Comparison of ENCODE assay signal across 33 cellular contexts in the genomic region with DNA sequence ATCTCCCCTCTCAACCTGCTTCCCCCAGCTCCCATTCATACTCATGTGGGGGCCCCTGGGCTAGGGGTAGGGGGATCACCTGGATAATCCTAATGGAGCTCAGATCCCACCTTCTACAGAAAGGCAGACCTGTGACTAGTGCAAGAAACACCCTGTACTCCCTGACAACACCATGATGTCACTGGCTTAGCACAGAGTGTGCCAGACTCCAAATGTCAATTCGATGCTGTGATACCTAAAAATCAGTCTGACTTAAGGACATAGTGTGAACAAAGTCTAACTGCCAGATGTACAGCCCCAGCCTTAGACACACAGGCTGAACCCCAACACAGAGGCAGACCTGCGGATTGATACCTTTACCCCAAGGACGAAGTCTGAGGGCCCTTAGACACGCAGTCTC. TPM values are rescaled to one million over a fixed set of nuclear protein-coding genes. Genes with fewer than 3 reads are reported as not detected.
"Had no signal": no experiment of that assay in that cellular context is flagged by ENCODE, and none has a peak within 500 bp of the region (broad histone marks: within the 10 kb centered on the region; RNA-seq: fewer than 3 reads in every experiment).

No MANE protein-coding gene starts in this region.

- H3K9me3 ChIP-seq: colonic mucosa, esophagus squamous epithelium, gastrocnemius medialis, left ventricle myocardium inferior, lower lobe of right lung, mucosa of descending colon had no signal

- H3K9me3 Mint-ChIP-seq: dendritic cell treated with granulocyte-macrophage colony-stimulating factor and Interleukin-4, amounts not matched to agents 40 ng/mL and 50 ng/mL, for 4 days; effector memory CD8-positive, alpha-beta T cell; endodermal cell; immature natural killer cell; mesothelial cell of epicardium had no signal

- H3K4me3 ChIP-seq: colonic mucosa, esophagus squamous epithelium, gastrocnemius medialis, hepatocyte, left ventricle myocardium inferior, lower lobe of right lung, mucosa of descending colon had no signal

- H3K27ac Mint-ChIP-seq: dendritic cell treated with granulocyte-macrophage colony-stimulating factor and Interleukin-4, amounts not matched to agents 40 ng/mL and 50 ng/mL, for 4 days; effector memory CD8-positive, alpha-beta T cell; endodermal cell; immature natural killer cell; mesothelial cell of epicardium had no signal

- ATAC-seq: effector memory CD8-positive, alpha-beta T cell; esophagus mucosa; left colon; left lobe of liver; lower lobe of right lung; mucosa of descending colon had no signal

- H3K4me3 Mint-ChIP-seq: dendritic cell treated with granulocyte-macrophage colony-stimulating factor and Interleukin-4, amounts not matched to agents 40 ng/mL and 50 ng/mL, for 4 days; effector memory CD8-positive, alpha-beta T cell; endodermal cell; immature natural killer cell; mesothelial cell of epicardium had no signal

- H3K36me3 ChIP-seq: colonic mucosa, esophagus squamous epithelium, gastrocnemius medialis, left ventricle myocardium inferior, lower lobe of right lung had no signal

- H3K79me2 ChIP-seq: hepatocyte had no signal

- H3K4me1 ChIP-seq: colonic mucosa, esophagus squamous epithelium, gastrocnemius medialis, left ventricle myocardium inferior, lower lobe of right lung had no signal

- H3K36me3 Mint-ChIP-seq: immature natural killer cell, mesothelial cell of epicardium had no signal

- H2AFZ ChIP-seq: hepatocyte had no signal

- H3K27me3 ChIP-seq: colonic mucosa, gastrocnemius medialis had no signal

- H3K4me2 ChIP-seq: hepatocyte had no signal

- H3K4me1 Mint-ChIP-seq: endodermal cell, immature natural killer cell had no signal

- H3K27ac ChIP-seq: colonic mucosa, epithelial cell of prostate, esophagus squamous epithelium, gastrocnemius medialis, hepatocyte, left ventricle myocardium inferior, lower lobe of right lung had no signal

- DNase-seq: colonic mucosa; cortex of kidney; effector CD8-positive, alpha-beta T cell; effector memory CD8-positive, alpha-beta T cell; endodermal cell; erythroblast; esophagus squamous epithelium; foreskin fibroblast; foreskin melanocyte; gastrocnemius medialis; glutamatergic neuron; head of caudate nucleus; hypothalamus; immature natural killer cell; islet precursor cell; kidney; kidney glomerular epithelial cell; left colon; left ventricle myocardium inferior; lower lobe of right lung; mesenchymal stem cell; mucosa of descending colon had no signal

RNA-seq across cellular contexts. Expression of a gene that starts 8.6 kb away (rescaled TPM):
- total RNA-seq: chondrocyte, dermis microvascular lymphatic vessel endothelial cell, esophagus mucosa, glomerular endothelial cell, lung microvascular endothelial cell, mesothelial cell of epicardium, myocyte had no signal
- polyA plus RNA-seq: hepatocyte, immature natural killer cell had no signal
